9 cellular contexts compared by ENCODE assay signal in genomic region chr10:21173964-21174669, GRCh38.
DNase-seq lines count a peak whose midpoint lies in the region; ATAC-seq and TF ChIP-seq lines count a peak whose summit lies in the region.
"Had no signal": no experiment of that assay in that cellular context is flagged by ENCODE, and none has a peak within 500 bp of the region (broad histone marks: within the 10 kb centered on the region; RNA-seq: fewer than 3 reads in every experiment).

No MANE protein-coding gene starts in this region.

- H3K36me3 Mint-ChIP-seq in activated T-cell treated with anti-CD3 and anti-CD28 coated beads, Interleukin-2, amount 50 U/mL, for 72 hours (ENCODE audit: insufficient read depth in 2 of 2) = peaks cover 0 to 2% of the 10 kb centered on the region in 2 donors

- peak overlapping the region; percentile 97 for H2BK120ac ChIP-seq in trophoblast cell (ENCODE audit: insufficient read depth, low read length, poor library complexity)

- H3K9me3 Mint-ChIP-seq in activated T-cell treated with anti-CD3 and anti-CD28 coated beads, Interleukin-2, amount 50 U/mL, for 72 hours = no peaks in the 10 kb centered on the region
- H3K9me3 Mint-ChIP-seq: CD4-positive, alpha-beta T cell had no signal

- H2AFZ ChIP-seq in MM.1S (ENCODE audit: low read length) (no peak overlapping the region), trophoblast cell (ENCODE audit: insufficient read depth, low read length, poor library complexity) (peak overlapping the region; percentile 95)

- H3K27ac ChIP-seq in MM.1S (ENCODE audit: low read length) (no peak overlapping the region), trophoblast cell (ENCODE audit: low read depth, low read length) (peak overlapping the region; percentile 72), aorta (ENCODE audit: low read depth in 1 of 2, low read length in 2 of 2) (no peak overlapping the region)

- TF ChIP-seq CTCF in MM.1S (IDR thresholded peaks at IDR 0.05; ENCODE audit: low read length) = no peak

- peak overlapping the region; percentile 70 for H4K12ac ChIP-seq in trophoblast cell (ENCODE audit: low read depth, low read length)

- no peak overlapping the region for H3K23ac ChIP-seq in trophoblast cell (ENCODE audit: low read length)

- peak overlapping the region; percentile 93 for H3K18ac ChIP-seq in trophoblast cell (ENCODE audit: low read length)

- no peaks in the 10 kb centered on the region for H3K9me2 ChIP-seq in MM.1S (replicated peaks; ENCODE audit: insufficient read depth, low read length)

- H3K9ac ChIP-seq in MM.1S (ENCODE audit: low read length) (no peak overlapping the region), trophoblast cell (ENCODE audit: low read length) (peak overlapping the region; percentile 41)

- H3K27me3 ChIP-seq in MM.1S (replicated peaks; ENCODE audit: insufficient read depth, low read length) (no peaks in the 10 kb centered on the region), trophoblast cell (ENCODE audit: insufficient read depth, low read length) (peaks cover 3% of the 10 kb centered on the region), aorta (ENCODE audit: control insufficient read depth in 1 of 2, insufficient read depth in 2 of 2, low read length in 1 of 2) (no peaks in the 10 kb centered on the region)

- H3K4me1 ChIP-seq in MM.1S (ENCODE audit: low read length) (no peaks in the 10 kb centered on the region), trophoblast cell (ENCODE audit: control insufficient read depth in 1 of 2, insufficient read depth in 2 of 2, low read length in 2 of 2) (peaks cover 0 to 12% of the 10 kb centered on the region in 2 experiments), aorta (ENCODE audit: control insufficient read depth in 1 of 2, insufficient read depth in 2 of 2, low read length in 2 of 2) (no peaks in the 10 kb centered on the region)

- peak; percentile 90 to 93 for ATAC-seq in activated T-cell treated with anti-CD3 and anti-CD28 coated beads, Interleukin-2, amount 50 U/mL, for 72 hours (replicated peaks in 1 of 2)
- ATAC-seq in Right ventricle myocardium superior (ENCODE audit: poor library complexity) (peak; percentile 83), aorta (ENCODE audit: low FRiP score) (peak; percentile 47)

- peak overlapping the region; percentile 85 for H3K14ac ChIP-seq in trophoblast cell (ENCODE audit: low read length)

- no peaks in the 10 kb centered on the region for H3F3A ChIP-seq in MM.1S (ENCODE audit: insufficient read depth, low read length)

- H2AK5ac ChIP-seq in trophoblast cell (ENCODE audit: low read length) = no peak overlapping the region

- H3K79me1 ChIP-seq in trophoblast cell (ENCODE audit: low read length) = peaks cover 13% of the 10 kb centered on the region

- no CpG with 5 or more reads among the region's 80 CpGs for WGBS in trophoblast cell (ENCODE audit: extremely low coverage, insufficient coverage, insufficient read length)
- WGBS in aorta, 2 donors = 0 to 1% methylated on average over 34 to 80 of the region's 80 CpGs

- peaks cover 37% of the 10 kb centered on the region for H3K27me3 Mint-ChIP-seq in activated T-cell treated with anti-CD3 and anti-CD28 coated beads, Interleukin-2, amount 50 U/mL, for 72 hours (ENCODE audit: low read depth)

- H2BK5ac ChIP-seq in trophoblast cell (ENCODE audit: low read depth, low read length, poor library complexity) = peak overlapping the region; percentile 78

- peak overlapping the region; percentile 87 for H3K4ac ChIP-seq in trophoblast cell (ENCODE audit: low read depth, low read length)

- peak overlapping the region; percentile 77 for H3K4me3 Mint-ChIP-seq in activated T-cell treated with anti-CD3 and anti-CD28 coated beads, Interleukin-2, amount 50 U/mL, for 72 hours

- H3K9me3 ChIP-seq in MM.1S (replicated peaks; ENCODE audit: insufficient read depth, low read length) (no peaks in the 10 kb centered on the region), trophoblast cell (ENCODE audit: insufficient read depth, low read depth, low read length) (peaks cover 2% of the 10 kb centered on the region), aorta (ENCODE audit: control insufficient read depth, low read length) (no peaks in the 10 kb centered on the region)

- H3K36me3 ChIP-seq in MM.1S (replicated peaks; ENCODE audit: insufficient read depth, low read length) (no peaks in the 10 kb centered on the region), trophoblast cell (ENCODE audit: control insufficient read depth in 1 of 2, insufficient read depth in 2 of 2, low read length in 2 of 2) (peaks cover 0 to 3% of the 10 kb centered on the region in 2 experiments), aorta (ENCODE audit: control insufficient read depth in 1 of 2, insufficient read depth in 2 of 2, low read length in 1 of 2) (no peaks in the 10 kb centered on the region)

- no peaks in the 10 kb centered on the region for H4K20me1 ChIP-seq in MM.1S (ENCODE audit: insufficient read depth, low read length)

- DNase-seq in NCI-H2081 (lab: John Stamatoyannopoulos, UW) (peak; percentile 66 to 67), NCI-H2081 treated with DMSO at 0.1 percent for 48 hours (lab: John Stamatoyannopoulos, UW) (no peak), MM.1S (peak; percentile 18), Right ventricle myocardium superior (peak; percentile 67), trophoblast cell (peak; percentile 79 to 87), aorta (peak in 1 of 2 donors; percentile 78), AG08395 (ENCODE audit: low spot score) (no peak)
- DNase-seq in activated T-cell treated with anti-CD3 and anti-CD28 coated beads, Interleukin-2, amount 50 U/mL, for 72 hours = peak; percentile 51 to 66

- peak overlapping the region; percentile 88 for H4K8ac ChIP-seq in trophoblast cell (ENCODE audit: low read depth, low read length)

- no peaks in the 10 kb centered on the region for H3K79me2 ChIP-seq in MM.1S (ENCODE audit: low read length)
- peaks cover 10% of the 10 kb centered on the region for H3K79me2 ChIP-seq in trophoblast cell (ENCODE audit: control insufficient read depth, insufficient read depth, low read length, poor library complexity)

- H3K4me3 ChIP-seq in MM.1S (ENCODE audit: low read length) (peak overlapping the region; percentile 31; the same call in 1 of the 2 replicates), trophoblast cell (ENCODE audit: low read depth, low read length) (peak overlapping the region; percentile 82), aorta (ENCODE audit: low read length in 2 of 2) (peak overlapping the region in 1 of 2 donors; percentile 12)

- peaks cover 9% of the 10 kb centered on the region for H3K4me1 Mint-ChIP-seq in activated T-cell treated with anti-CD3 and anti-CD28 coated beads, Interleukin-2, amount 50 U/mL, for 72 hours (ENCODE audit: low read depth)

- H3K4me2 ChIP-seq in MM.1S (ENCODE audit: low read depth, low read length) (peak overlapping the region; percentile 37; the same call in 1 of the 2 replicates), trophoblast cell (ENCODE audit: low read length) (peak overlapping the region; percentile 97)

- H4K91ac ChIP-seq in trophoblast cell (ENCODE audit: low read depth, low read length) = peak overlapping the region; percentile 89

- no peak overlapping the region for H3K27ac Mint-ChIP-seq in activated T-cell treated with anti-CD3 and anti-CD28 coated beads, Interleukin-2, amount 50 U/mL, for 72 hours
- H3K27ac Mint-ChIP-seq: CD4-positive, alpha-beta T cell had no signal

- peak overlapping the region; percentile 72 for H2BK12ac ChIP-seq in trophoblast cell (ENCODE audit: low read length)

- intact Hi-C loops in Right ventricle myocardium superior (cut with DNase I) = no loop called here
- intact Hi-C loops in aorta (cut with DNase I) = no loop called here

Comparison
In these comparisons a context has a peak if more than half of its experiments do, and no peak if none do; other contexts are left out.
1. DNase-seq: peak in NCI-H2081 (2 of 2), MM.1S (single experiment), activated T-cell treated with anti-CD3 and anti-CD28 coated beads, Interleukin-2, amount 50 U/mL, for 72 hours (2 of 2), Right ventricle myocardium superior (single experiment) and trophoblast cell (2 of 2); none in NCI-H2081 treated with DMSO at 0.1 percent for 48 hours (single experiment) and AG08395 (single experiment).
2. Peak in every context shown above with its lines, with median percentiles within 50 percentile points of each other: ATAC-seq.